Comparison of ENCODE assay signal across 23 cellular contexts in the genomic region with DNA sequence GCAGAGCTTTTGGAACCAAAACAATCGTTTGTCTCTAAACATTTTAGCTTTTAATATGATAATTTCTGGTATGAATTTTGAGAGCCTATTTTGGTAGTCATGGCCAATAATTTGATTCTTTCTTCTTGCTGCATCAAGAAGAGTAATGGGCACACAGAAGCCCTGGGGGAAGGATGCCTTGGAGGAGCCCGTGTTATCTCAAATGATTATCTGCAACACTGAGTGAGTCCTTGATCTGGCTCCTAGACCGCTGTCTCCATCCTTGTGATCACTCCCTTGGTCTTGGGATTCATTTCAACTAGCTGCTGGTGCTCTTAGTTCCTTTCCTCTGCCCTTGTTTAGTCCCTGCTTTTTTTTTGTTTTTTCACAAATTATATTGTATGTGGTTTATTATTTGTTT.
"Had no signal": no experiment of that assay in that cellular context is flagged by ENCODE, and none has a peak within 500 bp of the region (broad histone marks: within the 10 kb centered on the region; RNA-seq: fewer than 3 reads in every experiment).

No MANE protein-coding gene starts in this region.

- H3K27ac ChIP-seq: ascending aorta, body of pancreas had no signal

- H3K4me3 ChIP-seq: ascending aorta, body of pancreas, K562 had no signal

- H3K36me3 ChIP-seq: ascending aorta had no signal

- H3K27me3 ChIP-seq: ascending aorta, body of pancreas had no signal

- ATAC-seq: activated CD8-positive, alpha-beta memory T cell treated with anti-CD3 and anti-CD28 coated beads, Interleukin-2, amount 10 ng/mL, durations not matched to agents 7 days and 5 days; activated naive CD4-positive, alpha-beta T cell treated with anti-CD3 and anti-CD28 coated beads, Interleukin-2, amount 50 U/mL, for 72 hours; activated naive CD8-positive, alpha-beta T cell treated with anti-CD3 and anti-CD28 coated beads, Interleukin-2, amount 50 U/mL, for 24 hours; activated T-cell treated with anti-CD3 and anti-CD28 coated beads, Interleukin-2, amount 50 U/mL, for 4 hours; body of pancreas; K562; PC-3; WTC11 had no signal

- H3K4me1 ChIP-seq: ascending aorta, body of pancreas had no signal

- H3K9me3 ChIP-seq: ascending aorta, body of pancreas had no signal

- DNase-seq: activated CD4-positive, alpha-beta T cell treated with anti-CD3 and anti-CD28 coated beads, Interleukin-2, amount 10 ng/mL, durations not matched to agents 24 days and 14 days; activated CD4-positive, alpha-beta T cell treated with anti-CD3 and anti-CD28 coated beads, Interleukin-2, amount 50 U/mL, for 48 hours; activated CD4-positive, CD25-positive, alpha-beta regulatory T cell treated with anti-CD3 and anti-CD28 coated beads, Interleukin-2, amount 50 U/mL, for 72 hours; activated CD8-positive, alpha-beta memory T cell treated with anti-CD3 and anti-CD28 coated beads, Interleukin-2, amount 10 ng/mL, durations not matched to agents 7 days and 5 days; activated effector memory CD4-positive, alpha-beta T cell treated with anti-CD3 and anti-CD28 coated beads, Interleukin-2, amount 50 U/mL, for 16 hours; activated naive CD4-positive, alpha-beta T cell treated with Interleukin-2 at 50 U/mL for 16 hours; activated naive CD8-positive, alpha-beta T cell treated with anti-CD3 and anti-CD28 coated beads, Interleukin-2, amount 50 U/mL, for 24 hours; activated T-cell treated with anti-CD3 and anti-CD28 coated beads, Interleukin-2, amount 50 U/mL, for 4 hours; amniotic stem cell; body of pancreas; MM.1S; NCI-H1105; NCI-H1436; NCI-H1694 treated with DMSO at 0.1 percent for 48 hours; NCI-H2029 treated with DMSO at 0.1 percent for 48 hours; NCI-H510A treated with DMSO at 0.1 percent for 48 hours; NCI-H69; PC-3; SHP77 had no signal
